ENCODE assay signal across 1 cellular context in the genomic region with DNA sequence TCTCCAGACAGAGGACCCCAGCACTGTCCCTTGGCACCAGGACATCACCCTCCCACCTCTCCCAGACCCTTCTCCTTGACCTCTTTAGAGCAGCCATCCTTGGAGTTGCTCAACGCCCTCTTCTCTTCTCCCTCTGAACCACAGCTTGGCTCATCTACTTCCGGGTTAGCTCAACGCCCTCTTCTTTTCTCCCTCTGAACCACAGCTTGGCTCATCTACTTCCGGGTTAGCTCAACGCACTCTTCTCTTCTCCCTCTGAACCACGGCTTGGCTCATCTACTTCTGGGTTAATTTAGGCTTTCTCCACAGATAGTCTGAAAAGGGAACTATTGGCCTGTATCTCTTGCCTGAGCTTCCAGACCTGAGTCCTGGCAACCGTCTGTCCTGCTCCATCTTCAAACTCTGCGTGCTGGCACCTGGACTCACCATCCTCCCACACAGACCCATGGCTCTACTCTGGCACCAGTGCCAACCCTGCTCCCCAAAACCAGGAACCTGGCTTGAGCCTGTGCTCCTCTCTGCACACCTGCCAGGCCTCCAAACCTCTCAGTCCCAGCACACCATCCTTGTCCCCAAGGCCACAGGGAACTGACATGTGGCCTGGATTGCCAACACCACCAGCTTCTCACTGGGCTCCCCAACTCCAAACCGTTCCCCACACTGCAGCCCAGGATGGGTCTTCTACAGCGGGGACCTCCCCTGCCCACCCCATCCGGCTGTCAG.
A peak's percentile ranks its signal among the peaks of the same experiment; 100 is the strongest.
TF ChIP-seq lines count a peak whose summit lies in the region.

No MANE protein-coding gene starts in this region.

TF ChIP-seq in HEK293, 187 proteins besides CTCF, POLR2A, EP300 and RAD21 (continued from another document):
- TF ChIP-seq, protein P1, sequence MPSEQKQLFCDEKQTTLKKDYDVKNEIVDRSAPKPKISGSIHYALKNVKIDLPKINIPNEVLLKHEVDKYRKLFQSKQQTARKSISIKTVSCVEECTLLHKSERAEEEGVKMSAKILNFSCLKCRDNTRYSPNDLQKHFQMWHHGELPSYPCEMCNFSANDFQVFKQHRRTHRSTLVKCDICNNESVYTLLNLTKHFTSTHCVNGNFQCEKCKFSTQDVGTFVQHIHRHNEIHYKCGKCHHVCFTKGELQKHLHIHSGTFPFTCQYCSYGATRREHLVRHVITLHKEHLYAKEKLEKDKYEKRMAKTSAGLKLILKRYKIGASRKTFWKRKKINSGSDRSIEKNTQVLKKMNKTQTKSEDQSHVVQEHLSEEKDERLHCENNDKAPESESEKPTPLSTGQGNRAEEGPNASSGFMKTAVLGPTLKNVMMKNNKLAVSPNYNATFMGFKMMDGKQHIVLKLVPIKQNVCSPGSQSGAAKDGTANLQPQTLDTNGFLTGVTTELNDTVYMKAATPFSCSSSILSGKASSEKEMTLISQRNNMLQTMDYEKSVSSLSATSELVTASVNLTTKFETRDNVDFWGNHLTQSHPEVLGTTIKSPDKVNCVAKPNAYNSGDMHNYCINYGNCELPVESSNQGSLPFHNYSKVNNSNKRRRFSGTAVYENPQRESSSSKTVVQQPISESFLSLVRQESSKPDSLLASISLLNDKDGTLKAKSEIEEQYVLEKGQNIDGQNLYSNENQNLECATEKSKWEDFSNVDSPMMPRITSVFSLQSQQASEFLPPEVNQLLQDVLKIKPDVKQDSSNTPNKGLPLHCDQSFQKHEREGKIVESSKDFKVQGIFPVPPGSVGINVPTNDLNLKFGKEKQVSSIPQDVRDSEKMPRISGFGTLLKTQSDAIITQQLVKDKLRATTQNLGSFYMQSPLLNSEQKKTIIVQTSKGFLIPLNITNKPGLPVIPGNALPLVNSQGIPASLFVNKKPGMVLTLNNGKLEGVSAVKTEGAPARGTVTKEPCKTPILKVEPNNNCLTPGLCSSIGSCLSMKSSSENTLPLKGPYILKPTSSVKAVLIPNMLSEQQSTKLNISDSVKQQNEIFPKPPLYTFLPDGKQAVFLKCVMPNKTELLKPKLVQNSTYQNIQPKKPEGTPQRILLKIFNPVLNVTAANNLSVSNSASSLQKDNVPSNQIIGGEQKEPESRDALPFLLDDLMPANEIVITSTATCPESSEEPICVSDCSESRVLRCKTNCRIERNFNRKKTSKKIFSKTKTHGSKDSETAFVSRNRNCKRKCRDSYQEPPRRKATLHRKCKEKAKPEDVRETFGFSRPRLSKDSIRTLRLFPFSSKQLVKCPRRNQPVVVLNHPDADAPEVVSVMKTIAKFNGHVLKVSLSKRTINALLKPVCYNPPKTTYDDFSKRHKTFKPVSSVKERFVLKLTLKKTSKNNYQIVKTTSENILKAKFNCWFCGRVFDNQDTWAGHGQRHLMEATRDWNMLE (tag by site-specific recombination; conservative IDR thresholded peaks at IDR 0.05; ENCODE audit: low read depth): peak; percentile 74
- TF ChIP-seq, protein P2, sequence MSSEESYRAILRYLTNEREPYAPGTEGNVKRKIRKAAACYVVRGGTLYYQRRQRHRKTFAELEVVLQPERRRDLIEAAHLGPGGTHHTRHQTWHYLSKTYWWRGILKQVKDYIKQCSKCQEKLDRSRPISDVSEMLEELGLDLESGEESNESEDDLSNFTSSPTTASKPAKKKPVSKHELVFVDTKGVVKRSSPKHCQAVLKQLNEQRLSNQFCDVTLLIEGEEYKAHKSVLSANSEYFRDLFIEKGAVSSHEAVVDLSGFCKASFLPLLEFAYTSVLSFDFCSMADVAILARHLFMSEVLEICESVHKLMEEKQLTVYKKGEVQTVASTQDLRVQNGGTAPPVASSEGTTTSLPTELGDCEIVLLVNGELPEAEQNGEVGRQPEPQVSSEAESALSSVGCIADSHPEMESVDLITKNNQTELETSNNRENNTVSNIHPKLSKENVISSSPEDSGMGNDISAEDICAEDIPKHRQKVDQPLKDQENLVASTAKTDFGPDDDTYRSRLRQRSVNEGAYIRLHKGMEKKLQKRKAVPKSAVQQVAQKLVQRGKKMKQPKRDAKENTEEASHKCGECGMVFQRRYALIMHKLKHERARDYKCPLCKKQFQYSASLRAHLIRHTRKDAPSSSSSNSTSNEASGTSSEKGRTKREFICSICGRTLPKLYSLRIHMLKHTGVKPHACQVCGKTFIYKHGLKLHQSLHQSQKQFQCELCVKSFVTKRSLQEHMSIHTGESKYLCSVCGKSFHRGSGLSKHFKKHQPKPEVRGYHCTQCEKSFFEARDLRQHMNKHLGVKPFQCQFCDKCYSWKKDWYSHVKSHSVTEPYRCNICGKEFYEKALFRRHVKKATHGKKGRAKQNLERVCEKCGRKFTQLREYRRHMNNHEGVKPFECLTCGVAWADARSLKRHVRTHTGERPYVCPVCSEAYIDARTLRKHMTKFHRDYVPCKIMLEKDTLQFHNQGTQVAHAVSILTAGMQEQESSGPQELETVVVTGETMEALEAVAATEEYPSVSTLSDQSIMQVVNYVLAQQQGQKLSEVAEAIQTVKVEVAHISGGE (tag by site-specific recombination; conservative IDR thresholded peaks at IDR 0.05; ENCODE audit: low read depth): peak; percentile 50; the same call in 1 of the 2 replicates
- TF ChIP-seq ZNF341 (tag by site-specific recombination; IDR thresholded peaks at IDR 0.05; ENCODE audit: low read depth) (peak; percentile 19; the same call in 1 of the 2 replicates), ZNF24 (tag by site-specific recombination; IDR thresholded peaks at IDR 0.05) (no peak)
